1 cellular context compared by ENCODE assay signal in the genomic region with DNA sequence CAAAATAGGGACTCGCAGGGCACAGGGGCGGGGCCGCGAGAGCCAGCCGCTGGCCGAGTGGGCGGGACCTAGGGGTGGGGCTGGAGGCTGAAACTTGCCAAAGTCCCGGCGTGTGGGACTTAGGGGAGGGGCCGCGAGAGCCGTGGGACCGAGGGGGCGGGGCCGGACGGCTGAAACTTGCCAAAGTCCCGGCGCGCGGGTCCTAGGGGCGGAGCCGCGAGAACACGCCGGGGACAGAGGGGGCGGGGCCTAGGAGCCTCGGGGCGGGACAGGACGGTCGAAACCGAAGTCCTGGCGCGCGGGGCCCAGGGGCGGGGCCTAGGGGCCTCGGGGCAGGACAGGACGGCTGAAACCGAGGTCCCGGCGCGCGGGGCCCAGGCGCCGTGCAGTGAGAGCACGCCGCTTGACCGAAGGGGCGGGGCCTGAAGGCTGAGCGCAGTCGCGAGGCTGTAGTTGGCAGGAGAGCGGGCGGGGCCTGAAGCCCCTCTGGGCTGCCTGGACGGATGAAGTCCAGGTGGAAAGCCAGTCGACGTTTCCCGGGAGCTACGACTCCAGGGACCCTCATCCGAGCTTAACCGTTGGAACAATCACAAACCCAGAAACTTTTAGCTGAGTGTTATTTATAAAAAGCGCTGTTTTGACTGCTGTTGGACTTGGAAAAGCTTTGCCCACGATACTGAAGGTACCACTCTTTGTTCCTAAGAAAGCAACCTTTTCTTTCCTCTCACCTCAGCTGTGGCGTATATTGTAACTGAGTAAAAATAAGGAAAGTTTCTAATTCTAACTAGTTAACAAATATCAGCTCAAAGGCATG.
TF ChIP-seq lines count a peak whose summit lies in the region.

No MANE protein-coding gene starts in this region.

TF ChIP-seq in HepG2, 621 proteins besides CTCF, POLR2A, EP300 and RAD21 (continued from another document and continues in another):
- TF ChIP-seq SP1 (IDR thresholded peaks at IDR 0.05), result no peak
- peak; percentile 85 for TF ChIP-seq SP1 (CRISPR knock-in tag; IDR thresholded peaks at IDR 0.05)
- TF ChIP-seq ZNF160 (CRISPR knock-in tag; IDR thresholded peaks at IDR 0.05), result peak; percentile 73; the same call in 1 of the 2 replicates
- peak; percentile 62; the same call in 1 of the 2 replicates for TF ChIP-seq FOXO1 (CRISPR knock-in tag; IDR thresholded peaks at IDR 0.05)
- TF ChIP-seq ZNF768 (CRISPR knock-in tag; IDR thresholded peaks at IDR 0.05), result peak; percentile 45; the same call in 1 of the 2 replicates
- TF ChIP-seq, protein P1, sequence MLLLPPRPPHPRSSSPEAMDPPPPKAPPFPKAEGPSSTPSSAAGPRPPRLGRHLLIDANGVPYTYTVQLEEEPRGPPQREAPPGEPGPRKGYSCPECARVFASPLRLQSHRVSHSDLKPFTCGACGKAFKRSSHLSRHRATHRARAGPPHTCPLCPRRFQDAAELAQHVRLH (CRISPR knock-in tag; IDR thresholded peaks at IDR 0.05; ENCODE audit: borderline replicate concordance, low read depth), result peak; percentile 44; the same call in 1 of the 2 replicates
- TF ChIP-seq, protein P2, sequence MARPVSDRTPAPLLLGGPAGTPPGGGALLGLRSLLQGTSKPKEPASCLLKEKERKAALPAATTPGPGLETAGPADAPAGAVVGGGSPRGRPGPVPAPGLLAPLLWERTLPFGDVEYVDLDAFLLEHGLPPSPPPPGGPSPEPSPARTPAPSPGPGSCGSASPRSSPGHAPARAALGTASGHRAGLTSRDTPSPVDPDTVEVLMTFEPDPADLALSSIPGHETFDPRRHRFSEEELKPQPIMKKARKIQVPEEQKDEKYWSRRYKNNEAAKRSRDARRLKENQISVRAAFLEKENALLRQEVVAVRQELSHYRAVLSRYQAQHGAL (CRISPR knock-in tag; IDR thresholded peaks at IDR 0.05; ENCODE audit: not compliant biosample characterization), result peak; percentile 59
- TF ChIP-seq ZNF138 (CRISPR knock-in tag; IDR thresholded peaks at IDR 0.05; ENCODE audit: low read depth), result peak; percentile 64; the same call in 1 of the 2 replicates
- TF ChIP-seq, protein P3, sequence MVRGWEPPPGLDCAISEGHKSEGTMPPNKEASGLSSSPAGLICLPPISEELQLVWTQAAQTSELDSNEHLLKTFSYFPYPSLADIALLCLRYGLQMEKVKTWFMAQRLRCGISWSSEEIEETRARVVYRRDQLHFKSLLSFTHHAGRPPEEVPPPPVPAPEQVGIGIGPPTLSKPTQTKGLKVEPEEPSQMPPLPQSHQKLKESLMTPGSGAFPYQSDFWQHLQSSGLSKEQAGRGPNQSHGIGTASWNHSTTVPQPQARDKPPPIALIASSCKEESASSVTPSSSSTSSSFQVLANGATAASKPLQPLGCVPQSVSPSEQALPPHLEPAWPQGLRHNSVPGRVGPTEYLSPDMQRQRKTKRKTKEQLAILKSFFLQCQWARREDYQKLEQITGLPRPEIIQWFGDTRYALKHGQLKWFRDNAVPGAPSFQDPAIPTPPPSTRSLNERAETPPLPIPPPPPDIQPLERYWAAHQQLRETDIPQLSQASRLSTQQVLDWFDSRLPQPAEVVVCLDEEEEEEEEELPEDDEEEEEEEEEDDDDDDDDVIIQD (CRISPR knock-in tag; IDR thresholded peaks at IDR 0.05; ENCODE audit: low read depth), result peak; percentile 96
- 0 out of 2 replicates have a peak, but pooled peaks have one; percentile 55 for TF ChIP-seq ZFP36L2 (CRISPR knock-in tag; IDR thresholded peaks at IDR 0.05)
- TF ChIP-seq, protein P4, sequence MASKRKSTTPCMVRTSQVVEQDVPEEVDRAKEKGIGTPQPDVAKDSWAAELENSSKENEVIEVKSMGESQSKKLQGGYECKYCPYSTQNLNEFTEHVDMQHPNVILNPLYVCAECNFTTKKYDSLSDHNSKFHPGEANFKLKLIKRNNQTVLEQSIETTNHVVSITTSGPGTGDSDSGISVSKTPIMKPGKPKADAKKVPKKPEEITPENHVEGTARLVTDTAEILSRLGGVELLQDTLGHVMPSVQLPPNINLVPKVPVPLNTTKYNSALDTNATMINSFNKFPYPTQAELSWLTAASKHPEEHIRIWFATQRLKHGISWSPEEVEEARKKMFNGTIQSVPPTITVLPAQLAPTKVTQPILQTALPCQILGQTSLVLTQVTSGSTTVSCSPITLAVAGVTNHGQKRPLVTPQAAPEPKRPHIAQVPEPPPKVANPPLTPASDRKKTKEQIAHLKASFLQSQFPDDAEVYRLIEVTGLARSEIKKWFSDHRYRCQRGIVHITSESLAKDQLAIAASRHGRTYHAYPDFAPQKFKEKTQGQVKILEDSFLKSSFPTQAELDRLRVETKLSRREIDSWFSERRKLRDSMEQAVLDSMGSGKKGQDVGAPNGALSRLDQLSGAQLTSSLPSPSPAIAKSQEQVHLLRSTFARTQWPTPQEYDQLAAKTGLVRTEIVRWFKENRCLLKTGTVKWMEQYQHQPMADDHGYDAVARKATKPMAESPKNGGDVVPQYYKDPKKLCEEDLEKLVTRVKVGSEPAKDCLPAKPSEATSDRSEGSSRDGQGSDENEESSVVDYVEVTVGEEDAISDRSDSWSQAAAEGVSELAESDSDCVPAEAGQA (IDR thresholded peaks at IDR 0.05; ENCODE audit: low read depth), result no peak
- TF ChIP-seq, protein P4 (CRISPR knock-in tag; IDR thresholded peaks at IDR 0.05; ENCODE audit: borderline replicate concordance), result 0 out of 2 replicates have a peak, but pooled peaks have one; percentile 62
- TF ChIP-seq, protein P5, sequence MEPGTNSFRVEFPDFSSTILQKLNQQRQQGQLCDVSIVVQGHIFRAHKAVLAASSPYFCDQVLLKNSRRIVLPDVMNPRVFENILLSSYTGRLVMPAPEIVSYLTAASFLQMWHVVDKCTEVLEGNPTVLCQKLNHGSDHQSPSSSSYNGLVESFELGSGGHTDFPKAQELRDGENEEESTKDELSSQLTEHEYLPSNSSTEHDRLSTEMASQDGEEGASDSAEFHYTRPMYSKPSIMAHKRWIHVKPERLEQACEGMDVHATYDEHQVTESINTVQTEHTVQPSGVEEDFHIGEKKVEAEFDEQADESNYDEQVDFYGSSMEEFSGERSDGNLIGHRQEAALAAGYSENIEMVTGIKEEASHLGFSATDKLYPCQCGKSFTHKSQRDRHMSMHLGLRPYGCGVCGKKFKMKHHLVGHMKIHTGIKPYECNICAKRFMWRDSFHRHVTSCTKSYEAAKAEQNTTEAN (CRISPR knock-in tag; conservative IDR thresholded peaks at IDR 0.05), result peak; percentile 60; the same call in 1 of the 2 replicates
- TF ChIP-seq ZNF629 (CRISPR knock-in tag; conservative IDR thresholded peaks at IDR 0.05), result 0 out of 2 replicates have a peak, but pooled peaks have one; percentile 23
- no peak for TF ChIP-seq SUZ12 (IDR thresholded peaks at IDR 0.05; ENCODE audit: low read depth, low read length)
- TF ChIP-seq, protein P6, sequence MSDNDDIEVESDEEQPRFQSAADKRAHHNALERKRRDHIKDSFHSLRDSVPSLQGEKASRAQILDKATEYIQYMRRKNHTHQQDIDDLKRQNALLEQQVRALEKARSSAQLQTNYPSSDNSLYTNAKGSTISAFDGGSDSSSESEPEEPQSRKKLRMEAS (IDR thresholded peaks at IDR 0.05), result peak; percentile 91
- TF ChIP-seq, protein P7, sequence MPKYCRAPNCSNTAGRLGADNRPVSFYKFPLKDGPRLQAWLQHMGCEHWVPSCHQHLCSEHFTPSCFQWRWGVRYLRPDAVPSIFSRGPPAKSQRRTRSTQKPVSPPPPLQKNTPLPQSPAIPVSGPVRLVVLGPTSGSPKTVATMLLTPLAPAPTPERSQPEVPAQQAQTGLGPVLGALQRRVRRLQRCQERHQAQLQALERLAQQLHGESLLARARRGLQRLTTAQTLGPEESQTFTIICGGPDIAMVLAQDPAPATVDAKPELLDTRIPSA (CRISPR knock-in tag; IDR thresholded peaks at IDR 0.05; ENCODE audit: borderline replicate concordance), result 0 out of 2 replicates have a peak, but pooled peaks have one; percentile 15
- no peak for TF ChIP-seq ZBTB7A (CRISPR knock-in tag; IDR thresholded peaks at IDR 0.05)
- TF ChIP-seq ZMYM4 (CRISPR knock-in tag; IDR thresholded peaks at IDR 0.05), result peak; percentile 95
- TF ChIP-seq ZNF766 (CRISPR knock-in tag; IDR thresholded peaks at IDR 0.05; ENCODE audit: borderline replicate concordance), result peak; percentile 29; the same call in 1 of the 2 replicates
- TF ChIP-seq, protein P8, sequence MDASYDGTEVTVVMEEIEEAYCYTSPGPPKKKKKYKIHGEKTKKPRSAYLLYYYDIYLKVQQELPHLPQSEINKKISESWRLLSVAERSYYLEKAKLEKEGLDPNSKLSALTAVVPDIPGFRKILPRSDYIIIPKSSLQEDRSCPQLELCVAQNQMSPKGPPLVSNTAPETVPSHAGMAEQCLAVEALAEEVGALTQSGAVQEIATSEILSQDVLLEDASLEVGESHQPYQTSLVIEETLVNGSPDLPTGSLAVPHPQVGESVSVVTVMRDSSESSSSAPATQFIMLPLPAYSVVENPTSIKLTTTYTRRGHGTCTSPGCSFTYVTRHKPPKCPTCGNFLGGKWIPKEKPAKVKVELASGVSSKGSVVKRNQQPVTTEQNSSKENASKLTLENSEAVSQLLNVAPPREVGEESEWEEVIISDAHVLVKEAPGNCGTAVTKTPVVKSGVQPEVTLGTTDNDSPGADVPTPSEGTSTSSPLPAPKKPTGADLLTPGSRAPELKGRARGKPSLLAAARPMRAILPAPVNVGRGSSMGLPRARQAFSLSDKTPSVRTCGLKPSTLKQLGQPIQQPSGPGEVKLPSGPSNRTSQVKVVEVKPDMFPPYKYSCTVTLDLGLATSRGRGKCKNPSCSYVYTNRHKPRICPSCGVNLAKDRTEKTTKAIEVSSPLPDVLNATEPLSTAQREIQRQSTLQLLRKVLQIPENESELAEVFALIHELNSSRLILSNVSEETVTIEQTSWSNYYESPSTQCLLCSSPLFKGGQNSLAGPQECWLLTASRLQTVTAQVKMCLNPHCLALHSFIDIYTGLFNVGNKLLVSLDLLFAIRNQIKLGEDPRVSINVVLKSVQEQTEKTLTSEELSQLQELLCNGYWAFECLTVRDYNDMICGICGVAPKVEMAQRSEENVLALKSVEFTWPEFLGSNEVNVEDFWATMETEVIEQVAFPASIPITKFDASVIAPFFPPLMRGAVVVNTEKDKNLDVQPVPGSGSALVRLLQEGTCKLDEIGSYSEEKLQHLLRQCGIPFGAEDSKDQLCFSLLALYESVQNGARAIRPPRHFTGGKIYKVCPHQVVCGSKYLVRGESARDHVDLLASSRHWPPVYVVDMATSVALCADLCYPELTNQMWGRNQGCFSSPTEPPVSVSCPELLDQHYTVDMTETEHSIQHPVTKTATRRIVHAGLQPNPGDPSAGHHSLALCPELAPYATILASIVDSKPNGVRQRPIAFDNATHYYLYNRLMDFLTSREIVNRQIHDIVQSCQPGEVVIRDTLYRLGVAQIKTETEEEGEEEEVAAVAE (CRISPR knock-in tag; IDR thresholded peaks at IDR 0.05; ENCODE audit: borderline replicate concordance), result peak; percentile 60; the same call in 1 of the 2 replicates
- no peak; the same call in 1 of the 2 replicates for TF ChIP-seq SNAPC2 (CRISPR knock-in tag; IDR thresholded peaks at IDR 0.05)
- TF ChIP-seq HNF4G (IDR thresholded peaks at IDR 0.05; ENCODE audit: borderline replicate concordance, low read depth, low read length), result peak; percentile 29; the same call in 1 of the 2 replicates
- TF ChIP-seq HNF4G (CRISPR knock-in tag; IDR thresholded peaks at IDR 0.05; ENCODE audit: borderline replicate concordance, low read depth), result no peak; the same call in 1 of the 2 replicates
- no peak for TF ChIP-seq RBM22 (optimal IDR thresholded peaks at IDR 0.05; ENCODE audit: low read length)
- 0 out of 2 replicates have a peak, but pooled peaks have one; percentile 13 for TF ChIP-seq ZNF451 (CRISPR knock-in tag; IDR thresholded peaks at IDR 0.05)
- TF ChIP-seq POGZ (CRISPR knock-in tag; IDR thresholded peaks at IDR 0.05), result peak; percentile 97
- peak; percentile 32; the same call in 1 of the 2 replicates for TF ChIP-seq ZNF12 (CRISPR knock-in tag; IDR thresholded peaks at IDR 0.05)
- TF ChIP-seq, protein P9, sequence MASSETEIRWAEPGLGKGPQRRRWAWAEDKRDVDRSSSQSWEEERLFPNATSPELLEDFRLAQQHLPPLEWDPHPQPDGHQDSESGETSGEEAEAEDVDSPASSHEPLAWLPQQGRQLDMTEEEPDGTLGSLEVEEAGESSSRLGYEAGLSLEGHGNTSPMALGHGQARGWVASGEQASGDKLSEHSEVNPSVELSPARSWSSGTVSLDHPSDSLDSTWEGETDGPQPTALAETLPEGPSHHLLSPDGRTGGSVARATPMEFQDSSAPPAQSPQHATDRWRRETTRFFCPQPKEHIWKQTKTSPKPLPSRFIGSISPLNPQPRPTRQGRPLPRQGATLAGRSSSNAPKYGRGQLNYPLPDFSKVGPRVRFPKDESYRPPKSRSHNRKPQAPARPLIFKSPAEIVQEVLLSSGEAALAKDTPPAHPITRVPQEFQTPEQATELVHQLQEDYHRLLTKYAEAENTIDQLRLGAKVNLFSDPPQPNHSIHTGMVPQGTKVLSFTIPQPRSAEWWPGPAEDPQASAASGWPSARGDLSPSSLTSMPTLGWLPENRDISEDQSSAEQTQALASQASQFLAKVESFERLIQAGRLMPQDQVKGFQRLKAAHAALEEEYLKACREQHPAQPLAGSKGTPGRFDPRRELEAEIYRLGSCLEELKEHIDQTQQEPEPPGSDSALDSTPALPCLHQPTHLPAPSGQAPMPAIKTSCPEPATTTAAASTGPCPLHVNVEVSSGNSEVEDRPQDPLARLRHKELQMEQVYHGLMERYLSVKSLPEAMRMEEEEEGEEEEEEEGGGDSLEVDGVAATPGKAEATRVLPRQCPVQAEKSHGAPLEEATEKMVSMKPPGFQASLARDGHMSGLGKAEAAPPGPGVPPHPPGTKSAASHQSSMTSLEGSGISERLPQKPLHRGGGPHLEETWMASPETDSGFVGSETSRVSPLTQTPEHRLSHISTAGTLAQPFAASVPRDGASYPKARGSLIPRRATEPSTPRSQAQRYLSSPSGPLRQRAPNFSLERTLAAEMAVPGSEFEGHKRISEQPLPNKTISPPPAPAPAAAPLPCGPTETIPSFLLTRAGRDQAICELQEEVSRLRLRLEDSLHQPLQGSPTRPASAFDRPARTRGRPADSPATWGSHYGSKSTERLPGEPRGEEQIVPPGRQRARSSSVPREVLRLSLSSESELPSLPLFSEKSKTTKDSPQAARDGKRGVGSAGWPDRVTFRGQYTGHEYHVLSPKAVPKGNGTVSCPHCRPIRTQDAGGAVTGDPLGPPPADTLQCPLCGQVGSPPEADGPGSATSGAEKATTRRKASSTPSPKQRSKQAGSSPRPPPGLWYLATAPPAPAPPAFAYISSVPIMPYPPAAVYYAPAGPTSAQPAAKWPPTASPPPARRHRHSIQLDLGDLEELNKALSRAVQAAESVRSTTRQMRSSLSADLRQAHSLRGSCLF (CRISPR knock-in tag; IDR thresholded peaks at IDR 0.05; ENCODE audit: borderline replicate concordance), result peak; percentile 90; the same call in 1 of the 2 replicates
